In genomic region chr20:52251827-52252226, GRCh38 we compare ENCODE assay signal across 36 cellular contexts.
"Had no signal": no experiment of that assay in that cellular context is flagged by ENCODE, and none has a peak within 500 bp of the region (broad histone marks: within the 10 kb centered on the region; RNA-seq: fewer than 3 reads in every experiment).

No MANE protein-coding gene starts in this region.

- H3K36me3 Mint-ChIP-seq: activated CD4-positive, alpha-beta memory T cell treated with anti-CD3 and anti-CD28 coated beads for 36 hours; activated naive CD4-positive, alpha-beta T cell treated with anti-CD3 and anti-CD28 coated beads, Interleukin-2, amount 50 U/mL, for 72 hours; activated naive CD8-positive, alpha-beta T cell treated with anti-CD3 and anti-CD28 coated beads for 36 hours had no signal

- H3K27me3 ChIP-seq: adrenal gland, body of pancreas, brain microvascular endothelial cell, breast epithelium had no signal

- H3K36me3 ChIP-seq: adrenal gland, brain microvascular endothelial cell, breast epithelium had no signal

- H3K4me1 ChIP-seq: adrenal gland, body of pancreas, breast epithelium had no signal

- H3K27me3 Mint-ChIP-seq: activated CD4-positive, alpha-beta T cell treated with anti-CD3 and anti-CD28 coated beads, Interleukin-2, amount 10 ng/mL, durations not matched to agents 24 days and 14 days; activated naive CD8-positive, alpha-beta T cell treated with anti-CD3 and anti-CD28 coated beads for 36 hours had no signal

- H3K27ac ChIP-seq: adrenal gland, body of pancreas, brain microvascular endothelial cell, breast epithelium, VCaP had no signal

- H3K9me3 Mint-ChIP-seq: activated B cell treated with CpG ODN at 0.5 μM for 24 hours; activated CD4-positive, alpha-beta memory T cell treated with anti-CD3 and anti-CD28 coated beads for 36 hours; activated CD4-positive, alpha-beta T cell treated with anti-CD3 and anti-CD28 coated beads, Interleukin-2, amount 10 ng/mL, durations not matched to agents 24 days and 14 days; activated CD8-positive, alpha-beta T cell treated with anti-CD3 and anti-CD28 coated beads for 36 hours; activated naive CD8-positive, alpha-beta T cell treated with anti-CD3 and anti-CD28 coated beads for 36 hours; activated T-helper 17 cell treated with anti-CD3 and anti-CD28 coated beads, Interleukin-2, amount 50 U/mL, for 72 hours; T-helper 1 cell treated with Interleukin-12 subunit alpha and Interleukin-12 subunit beta and Interleukin-4 antibody, amounts not matched to agents 30 μg/mL and 1 μg/mL, for 36 hours; T-helper 2 cell treated with Interferon-gamma antibody and Interleukin-4, amounts not matched to agents 5 μg/mL and 100 μg/mL, for 36 hours had no signal

- H3K4me1 Mint-ChIP-seq: activated B cell treated with CpG ODN at 0.5 μM for 24 hours; activated CD4-positive, alpha-beta T cell treated with anti-CD3 and anti-CD28 coated beads, Interleukin-2, amount 10 ng/mL, durations not matched to agents 24 days and 14 days; activated naive CD8-positive, alpha-beta T cell treated with anti-CD3 and anti-CD28 coated beads for 36 hours; activated T-helper 17 cell treated with anti-CD3 and anti-CD28 coated beads, Interleukin-2, amount 50 U/mL, for 72 hours had no signal

- H3K9me3 ChIP-seq: adrenal gland, body of pancreas had no signal

- H3K27ac Mint-ChIP-seq: activated B cell treated with CpG ODN at 0.5 μM for 24 hours; activated CD4-positive, alpha-beta memory T cell treated with anti-CD3 and anti-CD28 coated beads for 36 hours; activated CD4-positive, alpha-beta T cell treated with anti-CD3 and anti-CD28 coated beads, Interleukin-2, amount 10 ng/mL, durations not matched to agents 24 days and 14 days; activated CD8-positive, alpha-beta T cell treated with anti-CD3 and anti-CD28 coated beads for 36 hours; activated naive CD4-positive, alpha-beta T cell treated with anti-CD3 and anti-CD28 coated beads for 36 hours; activated naive CD4-positive, alpha-beta T cell treated with anti-CD3 and anti-CD28 coated beads, Interleukin-2, amount 50 U/mL, for 72 hours; activated naive CD8-positive, alpha-beta T cell treated with anti-CD3 and anti-CD28 coated beads for 36 hours; activated T-cell treated with anti-CD3 and anti-CD28 coated beads, Interleukin-2, amount 50 U/mL, for 72 hours; activated T-helper 1 cell treated with anti-CD3 and anti-CD28 coated beads, Interleukin-12 subunit alpha, Interleukin-12 subunit beta, Interleukin-2, Interleukin-4 antibody, amounts not matched to agents 30 ng/mL and 10 ng/mL and 1 ng/mL, durations not matched to agents 14 hours and 24 hours and 36 hours; activated T-helper 17 cell treated with anti-CD3 and anti-CD28 coated beads, Interleukin-2, amount 50 U/mL, for 72 hours; T-helper 1 cell treated with Interleukin-12 subunit alpha and Interleukin-12 subunit beta and Interleukin-4 antibody, amounts not matched to agents 30 μg/mL and 1 μg/mL, for 36 hours; T-helper 2 cell treated with Interferon-gamma antibody and Interleukin-4, amounts not matched to agents 5 μg/mL and 100 μg/mL, for 36 hours had no signal

- H3K4me3 ChIP-seq: adrenal gland, body of pancreas, breast epithelium had no signal

- DNase-seq: activated B cell treated with CpG ODN at 0.5 μM for 24 hours; activated CD4-positive, alpha-beta memory T cell treated with anti-CD3 and anti-CD28 coated beads for 36 hours; activated CD4-positive, alpha-beta T cell treated with anti-CD3 and anti-CD28 coated beads for 4 hours; activated CD4-positive, alpha-beta T cell treated with anti-CD3 and anti-CD28 coated beads, Interleukin-2, amount 10 ng/mL, durations not matched to agents 24 days and 14 days; activated CD4-positive, alpha-beta T cell treated with anti-CD3 and anti-CD28 coated beads, Interleukin-2, amount 50 U/mL, for 1 hour; activated CD4-positive, alpha-beta T cell treated with anti-CD3 and anti-CD28 coated beads, Interleukin-2, amount 50 U/mL, for 4 hours; activated CD4-positive, CD25-positive, alpha-beta regulatory T cell treated with anti-CD3 and anti-CD28 coated beads, Interleukin-2, amount 50 U/mL, for 72 hours; activated CD8-positive, alpha-beta memory T cell treated with anti-CD3 and anti-CD28 coated beads, Interleukin-2, amount 50 U/mL, for 4 hours; activated CD8-positive, alpha-beta T cell treated with anti-CD3 and anti-CD28 coated beads for 36 hours; activated effector memory CD4-positive, alpha-beta T cell treated with anti-CD3 and anti-CD28 coated beads, Interleukin-2, amount 50 U/mL, for 16 hours; activated gamma-delta T cell treated with Interleukin-2 at 50 U/mL for 16 hours; activated naive CD4-positive, alpha-beta T cell; activated naive CD4-positive, alpha-beta T cell treated with anti-CD3 and anti-CD28 coated beads for 36 hours; activated naive CD4-positive, alpha-beta T cell treated with anti-CD3 and anti-CD28 coated beads, Interleukin-2, amount 50 U/mL, for 16 hours; activated naive CD8-positive, alpha-beta T cell treated with anti-CD3 and anti-CD28 coated beads for 36 hours; activated T-cell treated with anti-CD3 and anti-CD28 coated beads for 4 hours; activated T-cell treated with anti-CD3 and anti-CD28 coated beads, Interleukin-2, amount 50 U/mL, for 1 hour; activated T-cell treated with anti-CD3 and anti-CD28 coated beads, Interleukin-2, amount 50 U/mL, for 4 hours; activated T-cell treated with anti-CD3 and anti-CD28 coated beads, Interleukin-2, amount 50 U/mL, for 72 hours; adrenal gland; amniotic stem cell; aorta; body of pancreas; brain microvascular endothelial cell; central memory CD4-positive, alpha-beta T cell; T-helper 2 cell; T-helper 9 cell had no signal

- FAIRE-seq: astrocyte, TTC549 had no signal

- H3K4me3 Mint-ChIP-seq: activated B cell treated with CpG ODN at 0.5 μM for 24 hours; activated CD4-positive, alpha-beta memory T cell treated with anti-CD3 and anti-CD28 coated beads for 36 hours; activated CD4-positive, alpha-beta T cell treated with anti-CD3 and anti-CD28 coated beads, Interleukin-2, amount 10 ng/mL, durations not matched to agents 24 days and 14 days; activated CD8-positive, alpha-beta T cell treated with anti-CD3 and anti-CD28 coated beads for 36 hours; activated naive CD4-positive, alpha-beta T cell treated with anti-CD3 and anti-CD28 coated beads for 36 hours; activated naive CD8-positive, alpha-beta T cell treated with anti-CD3 and anti-CD28 coated beads for 36 hours; activated T-cell treated with anti-CD3 and anti-CD28 coated beads, Interleukin-2, amount 50 U/mL, for 4 hours; activated T-cell treated with anti-CD3 and anti-CD28 coated beads, Interleukin-2, amount 50 U/mL, for 72 hours; activated T-helper 1 cell treated with anti-CD3 and anti-CD28 coated beads, Interleukin-12 subunit alpha, Interleukin-12 subunit beta, Interleukin-2, Interleukin-4 antibody, amounts not matched to agents 30 ng/mL and 10 ng/mL and 1 ng/mL, durations not matched to agents 14 hours and 24 hours and 36 hours; activated T-helper 17 cell treated with anti-CD3 and anti-CD28 coated beads, Interleukin-2, amount 50 U/mL, for 72 hours; T-helper 1 cell treated with Interleukin-12 subunit alpha and Interleukin-12 subunit beta and Interleukin-4 antibody, amounts not matched to agents 30 μg/mL and 1 μg/mL, for 36 hours; T-helper 2 cell treated with Interferon-gamma antibody and Interleukin-4, amounts not matched to agents 5 μg/mL and 100 μg/mL, for 36 hours had no signal

- ATAC-seq: activated CD8-positive, alpha-beta T cell treated with anti-CD3 and anti-CD28 coated beads for 36 hours; activated naive CD4-positive, alpha-beta T cell treated with anti-CD3 and anti-CD28 coated beads, Interleukin-2, amount 50 U/mL, for 72 hours; activated T-cell treated with anti-CD3 and anti-CD28 coated beads, Interleukin-2, amount 50 U/mL, for 4 hours; activated T-cell treated with anti-CD3 and anti-CD28 coated beads, Interleukin-2, amount 50 U/mL, for 72 hours; activated T-helper 17 cell treated with anti-CD3 and anti-CD28 coated beads, Interleukin-2, amount 50 U/mL, for 72 hours; body of pancreas had no signal
